Comparison of ENCODE assay signal across 27 cellular contexts in genomic region chr21:38544681-38545080, GRCh38. TPM values are rescaled to one million over a fixed set of nuclear protein-coding genes. Genes with fewer than 3 reads are reported as not detected.
DNase-seq lines count a peak whose midpoint lies in the region; ATAC-seq and TF ChIP-seq lines count a peak whose summit lies in the region.
"Had no signal": no experiment of that assay in that cellular context is flagged by ENCODE, and none has a peak within 500 bp of the region (broad histone marks: within the 10 kb centered on the region; RNA-seq: fewer than 3 reads in every experiment).

No MANE protein-coding gene starts in this region.

- H2AFZ ChIP-seq in SK-N-SH (ENCODE audit: low read depth): no peak overlapping the region

- H3K4me1 ChIP-seq in breast epithelium (no peaks in the 10 kb centered on the region), SK-N-SH (ENCODE audit: control insufficient read depth in 1 of 2, insufficient read depth in 2 of 2, low read depth in 1 of 2, low read length in 1 of 2) (no peaks in the 10 kb centered on the region), aorta (ENCODE audit: control insufficient read depth in 1 of 2, insufficient read depth in 2 of 2, low read length in 2 of 2) (peaks cover 0 to 2% of the 10 kb centered on the region in 2 donors)
- H3K4me1 ChIP-seq: psoas muscle had no signal

- H3K4me1 Mint-ChIP-seq in MCF 10A (ENCODE audit: insufficient read depth, unreplicated experiment): no peaks in the 10 kb centered on the region
- H3K4me1 Mint-ChIP-seq in activated T-helper 2 cell treated with anti-CD3 and anti-CD28 coated beads, Interferon-gamma antibody, Interleukin-2, Interleukin-4, amounts not matched to agents 10 μg/mL and 5 μg/mL and 100 μg/mL, durations not matched to agents 14 hours and 24 hours and 36 hours (ENCODE audit: low read depth): no peaks in the 10 kb centered on the region
- H3K4me1 Mint-ChIP-seq: central memory CD8-positive, alpha-beta T cell; stimulated activated memory B cell treated with anti-CD40 and anti-IgM and Interleukin-4, amounts not matched to agents 10 μg/mL and 1 μg/mL and 100 μg/mL, for 72 hours had no signal

- intact Hi-C loops in MCF 10A (cut with micrococcal nuclease): no loop called here
- intact Hi-C loops in breast epithelium (cut with DNase I; ENCODE audit: low total_unique reads): no loop called here
- intact Hi-C loops in activated T-helper 2 cell treated with anti-CD3 and anti-CD28 coated beads, Interferon-gamma antibody, Interleukin-2, Interleukin-4, amounts not matched to agents 10 μg/mL and 5 μg/mL and 100 μg/mL, durations not matched to agents 14 hours and 24 hours and 36 hours (cut with micrococcal nuclease): no loop called here
- intact Hi-C loops in aorta (cut with DNase I): loop anchor here in 1 of 2 donors (5.0 kb wide), 1 partner anchor 33 kb away; no protein-coding TSS in a partner anchor

- DNase-seq in MCF 10A (ENCODE audit: unreplicated experiment) (peak; percentile 14), breast epithelium (ENCODE audit: low spot score in 2 of 2) (no peak), SW480 (ENCODE audit: low spot score) (peak; percentile 5), glomerular visceral epithelial cell (ENCODE audit: extremely low spot score) (peak; percentile 30), SK-N-SH (no peak), aorta (no peak), T-helper 2 cell (no peak)
- DNase-seq in activated T-helper 2 cell treated with anti-CD3 and anti-CD28 coated beads, Interferon-gamma antibody, Interleukin-2, Interleukin-4, amounts not matched to agents 10 μg/mL and 5 μg/mL and 100 μg/mL, durations not matched to agents 14 hours and 24 hours and 36 hours (ENCODE audit: low spot score): no peak
- DNase-seq: activated CD4-positive, alpha-beta T cell treated with anti-CD3 and anti-CD28 coated beads for 1 hour; activated naive CD4-positive, alpha-beta T cell treated with Interleukin-2 at 50 U/mL for 16 hours; activated T-cell treated with anti-CD3 and anti-CD28 coated beads, Interleukin-2, amount 50 U/mL, for 1 hour; amygdala; DMS79; kidney; NCI-H2171; NCI-H526; psoas muscle; stimulated activated CD4-positive, alpha-beta T cell treated with anti-CD3 and anti-CD28 coated beads, Interleukin-2, amount 100 ng/mL, for 24 hours; SW 1271 had no signal

- TF ChIP-seq EP300 in SK-N-SH (IDR thresholded peaks at IDR 0.05; ENCODE audit: borderline replicate concordance in 1 of 2, low read depth in 1 of 2, low read length in 1 of 2): no peak

- H3K9me3 Mint-ChIP-seq in MCF 10A (ENCODE audit: unreplicated experiment): no peaks in the 10 kb centered on the region
- no peaks in the 10 kb centered on the region for H3K9me3 Mint-ChIP-seq in activated T-helper 2 cell treated with anti-CD3 and anti-CD28 coated beads, Interferon-gamma antibody, Interleukin-2, Interleukin-4, amounts not matched to agents 10 μg/mL and 5 μg/mL and 100 μg/mL, durations not matched to agents 14 hours and 24 hours and 36 hours

- no peak overlapping the region for H3K27ac Mint-ChIP-seq in MCF 10A (ENCODE audit: low read depth, unreplicated experiment)
- H3K27ac Mint-ChIP-seq in activated T-helper 2 cell treated with anti-CD3 and anti-CD28 coated beads, Interferon-gamma antibody, Interleukin-2, Interleukin-4, amounts not matched to agents 10 μg/mL and 5 μg/mL and 100 μg/mL, durations not matched to agents 14 hours and 24 hours and 36 hours: no peak overlapping the region
- H3K27ac Mint-ChIP-seq: stimulated activated memory B cell treated with anti-CD40 and anti-IgM and Interleukin-4, amounts not matched to agents 10 μg/mL and 1 μg/mL and 100 μg/mL, for 72 hours had no signal

- WGBS in SK-N-SH (ENCODE audit: low lambda C conversion rate): 75% methylated on average over 2 of the region's 2 CpGs
- 93 to 94% methylated on average over 2 of the region's 2 CpGs for WGBS in aorta, 2 donors

- TF ChIP-seq RAD21 in SK-N-SH (IDR thresholded peaks at IDR 0.05; ENCODE audit: low read length): no peak

- TF ChIP-seq CTCF in MCF 10A (IDR thresholded peaks at IDR 0.05; ENCODE audit: unreplicated experiment) (no peak), breast epithelium (IDR thresholded peaks at IDR 0.05) (no peak), SK-N-SH (IDR thresholded peaks at IDR 0.05) (no peak)

- TF ChIP-seq POLR2A in breast epithelium (IDR thresholded peaks at IDR 0.05): no peak

- no peaks in the 10 kb centered on the region for H3K27me3 ChIP-seq in breast epithelium
- H3K27me3 ChIP-seq in SK-N-SH (ENCODE audit: insufficient read depth): no peaks in the 10 kb centered on the region
- H3K27me3 ChIP-seq in aorta (ENCODE audit: control insufficient read depth in 1 of 2, insufficient read depth in 2 of 2, low read length in 1 of 2): no peaks in the 10 kb centered on the region

- H3K4me3 ChIP-seq in breast epithelium: no peak overlapping the region
- no peak overlapping the region for H3K4me3 ChIP-seq in SK-N-SH (ENCODE audit: low read depth in 2 of 2, low read length in 1 of 2)
- H3K4me3 ChIP-seq in aorta (ENCODE audit: low read length in 2 of 2): no peak overlapping the region
- H3K4me3 ChIP-seq: psoas muscle, skin epidermis had no signal

- POLR2A ChIA-PET in MCF 10A (lab: Yijun Ruan, JAX) (interaction anchor here (0.5 to 0.6 kb wide), 2 partner anchors 20 to 31 kb away, joined by 3 read pairs; no protein-coding TSS in a partner anchor), SK-N-SH (lab: Yijun Ruan, JAX) (no interaction called here)

- no peaks in the 10 kb centered on the region for H3K36me3 ChIP-seq in breast epithelium
- no peaks in the 10 kb centered on the region for H3K36me3 ChIP-seq in SK-N-SH (replicated peaks in 1 of 2; ENCODE audit: control insufficient read depth in 1 of 2, insufficient read depth in 2 of 2, low read length in 1 of 2)
- no peaks in the 10 kb centered on the region for H3K36me3 ChIP-seq in aorta (ENCODE audit: control insufficient read depth in 1 of 2, insufficient read depth in 2 of 2, low read length in 1 of 2)

- no peaks in the 10 kb centered on the region for H3K9me2 ChIP-seq in SK-N-SH

- no peaks in the 10 kb centered on the region for H3K79me2 ChIP-seq in SK-N-SH (ENCODE audit: insufficient read depth)

- ATAC-seq in aorta (ENCODE audit: low FRiP score): no peak
- ATAC-seq: psoas muscle; Right ventricle myocardium inferior; stimulated activated memory B cell treated with anti-CD40 and anti-IgM and Interleukin-4, amounts not matched to agents 10 μg/mL and 1 μg/mL and 100 μg/mL, for 72 hours had no signal

- H3K36me3 Mint-ChIP-seq in MCF 10A (ENCODE audit: insufficient read depth, unreplicated experiment): no peaks in the 10 kb centered on the region
- no peaks in the 10 kb centered on the region for H3K36me3 Mint-ChIP-seq in activated T-helper 2 cell treated with anti-CD3 and anti-CD28 coated beads, Interferon-gamma antibody, Interleukin-2, Interleukin-4, amounts not matched to agents 10 μg/mL and 5 μg/mL and 100 μg/mL, durations not matched to agents 14 hours and 24 hours and 36 hours (ENCODE audit: low read depth)
- H3K36me3 Mint-ChIP-seq: stimulated activated memory B cell treated with anti-CD40 and anti-IgM and Interleukin-4, amounts not matched to agents 10 μg/mL and 1 μg/mL and 100 μg/mL, for 72 hours had no signal

- H3K4me3 Mint-ChIP-seq in MCF 10A (ENCODE audit: unreplicated experiment): no peak overlapping the region
- no peak overlapping the region for H3K4me3 Mint-ChIP-seq in activated T-helper 2 cell treated with anti-CD3 and anti-CD28 coated beads, Interferon-gamma antibody, Interleukin-2, Interleukin-4, amounts not matched to agents 10 μg/mL and 5 μg/mL and 100 μg/mL, durations not matched to agents 14 hours and 24 hours and 36 hours (ENCODE audit: low read depth)
- H3K4me3 Mint-ChIP-seq: central memory CD8-positive, alpha-beta T cell; stimulated activated memory B cell treated with anti-CD40 and anti-IgM and Interleukin-4, amounts not matched to agents 10 μg/mL and 1 μg/mL and 100 μg/mL, for 72 hours had no signal

- H3K27me3 Mint-ChIP-seq in MCF 10A (ENCODE audit: insufficient read depth, unreplicated experiment): peaks cover under 1% of the 10 kb centered on the region
- peaks cover 5% of the 10 kb centered on the region for H3K27me3 Mint-ChIP-seq in activated T-helper 2 cell treated with anti-CD3 and anti-CD28 coated beads, Interferon-gamma antibody, Interleukin-2, Interleukin-4, amounts not matched to agents 10 μg/mL and 5 μg/mL and 100 μg/mL, durations not matched to agents 14 hours and 24 hours and 36 hours (ENCODE audit: low read depth)
- H3K27me3 Mint-ChIP-seq: central memory CD8-positive, alpha-beta T cell; stimulated activated memory B cell treated with anti-CD40 and anti-IgM and Interleukin-4, amounts not matched to agents 10 μg/mL and 1 μg/mL and 100 μg/mL, for 72 hours had no signal

- H3K9me3 ChIP-seq in breast epithelium (no peaks in the 10 kb centered on the region), SK-N-SH (no peaks in the 10 kb centered on the region), aorta (ENCODE audit: control insufficient read depth, low read length) (no peaks in the 10 kb centered on the region)
- H3K9me3 ChIP-seq: psoas muscle had no signal

- CTCF ChIA-PET in MCF 10A (lab: Yijun Ruan, JAX) (interaction anchor here (0.7 to 0.8 kb wide), 2 partner anchors 63 to 112 kb away, joined by 3 read pairs; no protein-coding TSS in a partner anchor), SK-N-SH (lab: Yijun Ruan, JAX) (interaction anchor here (1.1 kb wide), 1 partner anchor 16 kb away, joined by 3 read pairs; no protein-coding TSS in a partner anchor)

- no peak overlapping the region for H3K9ac ChIP-seq in SK-N-SH

- no peaks in the 10 kb centered on the region for H3F3A ChIP-seq in SK-N-SH (replicated peaks; ENCODE audit: insufficient read depth)

- H4K20me1 ChIP-seq in SK-N-SH (ENCODE audit: insufficient read depth): no peaks in the 10 kb centered on the region

- H3K27ac ChIP-seq in breast epithelium (no peak overlapping the region), SK-N-SH (ENCODE audit: low read depth in 2 of 2, low read length in 1 of 2) (no peak overlapping the region), aorta (ENCODE audit: low read depth in 1 of 2, low read length in 2 of 2) (no peak overlapping the region)
- H3K27ac ChIP-seq: 22Rv1, HL-60, psoas muscle, skin epidermis had no signal

- H3K4me2 ChIP-seq in SK-N-SH: no peak overlapping the region

- BruUV-seq in MCF 10A (replicated peaks; lab: Mats Ljungman, UMichigan): no TSS peak

TF ChIP-seq in SK-N-SH, 30 proteins besides CTCF, POLR2A, EP300 and RAD21 (continues in another document):
- TF ChIP-seq FOXJ3 (CRISPR knock-in tag; IDR thresholded peaks at IDR 0.05): no peak

RNA-seq across cellular contexts. Expression of gene ERG, which starts 46.4 kb away (rescaled TPM):
- total RNA-seq in MCF 10A (2022) (not detected in 2 replicates), breast epithelium (10 to 100 TPM; 12.2 to 21.0 (median 14.0) TPM), aorta (100 to 1,000 TPM; 113 to 133 TPM)
- 0.46 and 0.55 TPM in 2 replicates for total RNA-seq in activated T-helper 2 cell treated with anti-CD3 and anti-CD28 coated beads, Interferon-gamma antibody, Interleukin-2, Interleukin-4, amounts not matched to agents 10 μg/mL and 5 μg/mL and 100 μg/mL, durations not matched to agents 14 hours and 24 hours and 36 hours
- polyA plus RNA-seq in SK-N-SH (2012; rRNA removed) (0.05 TPM in 1 of 2 replicates, not detected in the other), aorta (10 to 100 TPM; 33.5 to 59.6 TPM)
- polyA plus RNA-seq in SK-N-SH (2012; cell fraction: cytosol; rRNA removed): 0.03 TPM in 1 of 2 replicates, not detected in the other
- 0.01 and 0.04 TPM in 2 replicates for polyA plus RNA-seq in SK-N-SH (2012; cell fraction: nucleus; rRNA removed)
- total RNA-seq: epithelial cell of proximal tubule had no signal
- polyA plus RNA-seq: BJ had no signal

Comparison
In these comparisons a context has a peak if more than half of its experiments do, and no peak if none do; other contexts are left out.
1. DNase-seq: peak in MCF 10A (single experiment), SW480 (single experiment) and glomerular visceral epithelial cell (single experiment); none in breast epithelium (0 of 2), activated T-helper 2 cell treated with anti-CD3 and anti-CD28 coated beads, Interferon-gamma antibody, Interleukin-2, Interleukin-4, amounts not matched to agents 10 μg/mL and 5 μg/mL and 100 μg/mL, durations not matched to agents 14 hours and 24 hours and 36 hours (single experiment), SK-N-SH (single experiment), aorta (0 of 2) and T-helper 2 cell (0 of 5).